9 cellular contexts compared by ENCODE assay signal in the genomic region with DNA sequence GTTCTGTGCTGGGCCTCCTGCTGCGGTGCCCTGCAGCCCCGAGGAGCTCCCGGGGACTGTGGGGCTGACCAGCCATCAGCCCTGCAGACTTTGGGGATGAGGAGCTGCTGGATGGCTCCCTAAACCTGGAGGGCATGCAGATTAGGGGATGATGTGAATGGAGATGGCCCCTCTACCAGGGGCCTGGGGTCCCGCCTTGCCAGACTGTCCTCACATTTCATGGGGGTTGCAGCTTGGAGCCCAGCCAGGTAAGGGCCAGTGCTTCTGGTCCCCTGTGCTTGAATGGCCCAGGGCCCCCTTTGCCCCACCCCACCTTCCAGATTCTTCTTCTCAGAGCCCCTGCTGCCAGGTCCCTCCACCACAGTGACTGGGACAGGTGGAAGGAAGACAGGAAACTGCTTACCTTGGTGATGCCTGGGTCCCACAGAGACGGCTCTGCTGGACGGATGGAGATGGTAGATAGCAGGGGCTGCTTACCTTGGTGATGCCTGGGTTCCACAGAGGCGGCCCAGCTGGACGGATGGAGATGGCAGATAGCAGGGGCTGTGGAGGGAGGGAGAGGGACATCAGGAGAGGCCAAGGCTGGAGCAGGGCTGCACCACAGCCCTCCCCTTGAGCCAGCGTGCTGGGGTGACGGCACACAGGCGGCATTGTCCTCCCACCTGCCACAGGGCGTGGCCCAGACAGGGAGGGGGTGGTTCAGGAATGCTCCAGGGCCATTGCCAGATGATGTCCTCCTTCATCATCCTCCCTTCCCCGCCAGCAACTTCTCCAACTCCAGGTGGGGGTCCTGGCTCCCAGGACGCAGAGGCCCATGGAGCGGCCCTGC. TPM values are rescaled to one million over a fixed set of nuclear protein-coding genes. Genes with fewer than 3 reads are reported as not detected.
DNase-seq lines count a peak whose midpoint lies in the region; ATAC-seq, FAIRE-seq and TF ChIP-seq lines count a peak whose summit lies in the region.
"Had no signal": no experiment of that assay in that cellular context is flagged by ENCODE, and none has a peak within 500 bp of the region (broad histone marks: within the 10 kb centered on the region; RNA-seq: fewer than 3 reads in every experiment).

A gene (minus strand): TSS at position 632 of the 829 bp plus-strand sequence. CDS start 556 bp downstream, at position 76.

- H3K56ac ChIP-seq in mesendoderm (ENCODE audit: low read length): peak within 1 kb of the TSS; percentile 22

- H3K9ac ChIP-seq in astrocyte (ENCODE audit: low read length) (peak within 1 kb of the TSS; percentile 31), mesendoderm (ENCODE audit: low read length) (no peak within 1 kb of the TSS)

- DNase-seq in heart right ventricle (no peak), cardiac septum (ENCODE audit: low spot score) (no peak), astrocyte (ENCODE audit: low read depth) (no peak), mesendoderm (no peak), vagina (ENCODE audit: extremely low spot score in 2 of 2) (no peak), NOMO-1 (lab: John Stamatoyannopoulos, UW; ENCODE audit: unreplicated experiment in 2 of 2) (no peak), NCI-H1694 treated with DMSO at 0.1 percent for 48 hours (lab: John Stamatoyannopoulos, UW) (no peak), NCI-H1436 treated with DMSO at 0.1 percent for 48 hours (lab: John Stamatoyannopoulos, UW) (no peak)
- DNase-seq: DMS 273 treated with DMSO at 0.1 percent for 48 hours had no signal

- peak within 1 kb of the TSS; percentile 76 for H3K23ac ChIP-seq in mesendoderm (ENCODE audit: low read length)

- no peaks in the 10 kb centered on the region for H3K9me3 Mint-ChIP-seq in astrocyte (ENCODE audit: unreplicated experiment)

- H2AFZ ChIP-seq in astrocyte (ENCODE audit: low read depth, low read length): peak within 1 kb of the TSS; percentile 7

- H3K4me1 Mint-ChIP-seq in astrocyte (ENCODE audit: low read depth, unreplicated experiment): peaks cover 15% of the 10 kb centered on the region

- peak in 2 of 8 donors; percentile 2 to 18 for ATAC-seq in heart right ventricle

- peak within 1 kb of the TSS; percentile 91 for H3K27ac Mint-ChIP-seq in astrocyte (ENCODE audit: unreplicated experiment)

- peaks cover 20% of the 10 kb centered on the region for H3K36me3 Mint-ChIP-seq in astrocyte (ENCODE audit: low read depth, unreplicated experiment)

- H4K5ac ChIP-seq in mesendoderm (ENCODE audit: low read length): no peak within 1 kb of the TSS

- 75 to 78% methylated on average over 14 to 15 of the region's 15 CpGs for WGBS in heart right ventricle, 2 donors
- no CpG with 5 or more reads among the region's 15 CpGs for WGBS in mesendoderm (ENCODE audit: extremely low coverage, insufficient coverage, low lambda C conversion rate)

- H3K4me2 ChIP-seq in astrocyte (ENCODE audit: low read length) (peak within 1 kb of the TSS; percentile 76), mesendoderm (ENCODE audit: low read length) (no peak within 1 kb of the TSS)

- H3K4me3 Mint-ChIP-seq in astrocyte (ENCODE audit: unreplicated experiment): peak within 1 kb of the TSS; percentile 64

- H3K4me3 ChIP-seq in heart right ventricle (peak within 1 kb of the TSS; percentile 22 to 55 (median 48)), astrocyte (ENCODE audit: insufficient read depth, low read depth, low read length) (no peak within 1 kb of the TSS), mesendoderm (ENCODE audit: low read length) (no peak within 1 kb of the TSS), vagina (peak within 1 kb of the TSS in 1 of 2 donors; percentile 36)

- H3K4me1 ChIP-seq in heart right ventricle (peaks cover 19 to 39% (median 30%) of the 10 kb centered on the region in 9 donors), astrocyte (ENCODE audit: insufficient read depth, low read length) (peaks cover 16% of the 10 kb centered on the region), mesendoderm (ENCODE audit: control insufficient read depth, low read depth, low read length) (no peaks in the 10 kb centered on the region), vagina (peaks cover 22% of the 10 kb centered on the region)

- peak within 1 kb of the TSS; percentile 78 to 93 (median 90) for H3K27ac ChIP-seq in heart right ventricle
- peak within 1 kb of the TSS; percentile 34 for H3K27ac ChIP-seq in astrocyte (ENCODE audit: low read depth, low read length)
- no peak within 1 kb of the TSS for H3K27ac ChIP-seq in mesendoderm (ENCODE audit: low read depth, low read length)
- peak within 1 kb of the TSS; percentile 66 for H3K27ac ChIP-seq in vagina

- H3K9me3 ChIP-seq in heart right ventricle: no peaks in the 10 kb centered on the region
- no peaks in the 10 kb centered on the region for H3K9me3 ChIP-seq in astrocyte (ENCODE audit: insufficient read depth, low read depth, low read length)
- H3K9me3 ChIP-seq in vagina: no peaks in the 10 kb centered on the region

- no peak for FAIRE-seq in astrocyte (lab: Jason Lieb, UNC)

- peaks cover 0 to 25% (median 13%) of the 10 kb centered on the region in 9 donors for H3K36me3 ChIP-seq in heart right ventricle
- peaks cover 7% of the 10 kb centered on the region for H3K36me3 ChIP-seq in astrocyte (ENCODE audit: insufficient read depth, low read length)
- H3K36me3 ChIP-seq in mesendoderm (ENCODE audit: control insufficient read depth, insufficient read depth, low read length): no peaks in the 10 kb centered on the region
- no peaks in the 10 kb centered on the region for H3K36me3 ChIP-seq in vagina

- TF ChIP-seq CTCF in heart right ventricle (IDR thresholded peaks at IDR 0.05) (no peak), astrocyte (IDR thresholded peaks at IDR 0.05; ENCODE audit: insufficient read depth, low read depth, low read length) (no peak), vagina (IDR thresholded peaks at IDR 0.05) (no peak)

- no peak within 1 kb of the TSS for H2AK5ac ChIP-seq in mesendoderm (ENCODE audit: low read length)

- no peaks in the 10 kb centered on the region for H3K79me1 ChIP-seq in mesendoderm (ENCODE audit: low read length)

- no peak within 1 kb of the TSS for H2BK15ac ChIP-seq in mesendoderm (replicated peaks; ENCODE audit: low read depth)

- H3K27me3 Mint-ChIP-seq in astrocyte (ENCODE audit: low read depth, unreplicated experiment): peaks cover 3% of the 10 kb centered on the region

- H2BK120ac ChIP-seq in mesendoderm (ENCODE audit: low read depth, low read length): no peak within 1 kb of the TSS

- no peak within 1 kb of the TSS for H3K4ac ChIP-seq in mesendoderm (ENCODE audit: low read depth, low read length)

- no peaks in the 10 kb centered on the region for H3K27me3 ChIP-seq in heart right ventricle
- no peaks in the 10 kb centered on the region for H3K27me3 ChIP-seq in astrocyte (ENCODE audit: insufficient read depth, low read length)
- H3K27me3 ChIP-seq in mesendoderm (ENCODE audit: insufficient read depth, low read length, poor library complexity): no peaks in the 10 kb centered on the region
- no peaks in the 10 kb centered on the region for H3K27me3 ChIP-seq in vagina

- H4K20me1 ChIP-seq in astrocyte (ENCODE audit: insufficient read depth, low read length): no peaks in the 10 kb centered on the region

- no peak for TF ChIP-seq POLR2A in vagina (IDR thresholded peaks at IDR 0.05)

- no peak within 1 kb of the TSS for H4K8ac ChIP-seq in mesendoderm (ENCODE audit: low read depth, low read length)

- no peak within 1 kb of the TSS for H2BK5ac ChIP-seq in mesendoderm (ENCODE audit: low read length)

- H3K18ac ChIP-seq in mesendoderm (ENCODE audit: low read length): no peak within 1 kb of the TSS

- intact Hi-C loops in heart right ventricle (cut with DNase I): loop anchor here in 3 of 10 donors (5.0 to 10.0 kb wide), 4 partner anchors 61 to 121 kb away; a partner anchor contains a TSS
- intact Hi-C loops in cardiac septum (cut with DNase I): loop anchor here (2.0 to 10.0 kb wide), 3 partner anchors 66 to 161 kb away; a partner anchor contains a TSS
- intact Hi-C loops in vagina (cut with DNase I): no loop called here

- H3K79me2 ChIP-seq in astrocyte (ENCODE audit: insufficient read depth, low read length) (no peaks in the 10 kb centered on the region), mesendoderm (ENCODE audit: control insufficient read depth, insufficient read depth, low read length) (no peaks in the 10 kb centered on the region)

RNA-seq across cellular contexts. Expression of the gene that starts here (rescaled TPM):
- total RNA-seq in heart right ventricle (1 to 10 TPM; 1.6 to 5.9 (median 2.4) TPM), cardiac septum (2.4 TPM), astrocyte (5.3 and 6.7 TPM in 2 replicates), vagina (0.49 TPM)
- 1 to 10 TPM in 1 of 2 donors, under 1 TPM in 1; 0.94 to 8.7 TPM for polyA plus RNA-seq in heart right ventricle
- 0.13 TPM for polyA plus RNA-seq in mesendoderm (2013, experiment 1 of 2)
- polyA plus RNA-seq in mesendoderm (2013, experiment 2 of 2): 0.15 TPM

Comparison
In these comparisons a context has a peak if more than half of its experiments do, and no peak if none do; other contexts are left out.
1. H3K4me3 ChIP-seq: peak in heart right ventricle (10 of 10); none in astrocyte (single experiment) and mesendoderm (single experiment).